18 cellular contexts compared by ENCODE assay signal in genomic region chr4:128716325-128716724, GRCh38.
DNase-seq lines count a peak whose midpoint lies in the region; ATAC-seq, FAIRE-seq and TF ChIP-seq lines count a peak whose summit lies in the region.
"Had no signal": no experiment of that assay in that cellular context is flagged by ENCODE, and none has a peak within 500 bp of the region (broad histone marks: within the 10 kb centered on the region; RNA-seq: fewer than 3 reads in every experiment).

No MANE protein-coding gene starts in this region.

- H3K4me3 Mint-ChIP-seq in stimulated activated memory B cell treated with anti-CD40 and anti-IgM and Interleukin-4, amounts not matched to agents 10 μg/mL and 1 μg/mL and 100 μg/mL, for 72 hours: no peak overlapping the region
- H3K4me3 Mint-ChIP-seq: activated naive CD8-positive, alpha-beta T cell treated with anti-CD3 and anti-CD28 coated beads, Interleukin-2, amount 50 U/mL, for 24 hours; neural progenitor cell; stimulated activated naive CD8-positive, alpha-beta T cell treated with anti-CD3 and anti-CD28 coated beads, Interleukin-15, Interleukin-2, amounts not matched to agents 100 ng/mL and 50 ng/mL, for 24 hours; T-helper 2 cell treated with Interferon-gamma antibody and Interleukin-4, amounts not matched to agents 5 μg/mL and 100 μg/mL, for 36 hours had no signal

- FAIRE-seq in K562 (lab: Jason Lieb, UNC): no peak
- FAIRE-seq: GM12891 had no signal

- TF ChIP-seq CTCF in K562 (IDR thresholded peaks at IDR 0.05 in 2 of 3, conservative IDR thresholded peaks at IDR 0.05 in 1 of 3; ENCODE audit: insufficient read depth in 2 of 3, low read depth in 1 of 3, low read length in 3 of 3) (no peak), heart right ventricle (IDR thresholded peaks at IDR 0.05) (no peak), transverse colon (IDR thresholded peaks at IDR 0.05) (no peak), upper lobe of right lung (IDR thresholded peaks at IDR 0.05) (no peak)

- TF ChIP-seq POLR2A in K562 (conservative IDR thresholded peaks at IDR 0.05) (no peak), transverse colon (IDR thresholded peaks at IDR 0.05) (no peak)

- TF ChIP-seq EP300 in K562 (IDR thresholded peaks at IDR 0.05; ENCODE audit: low read length) (no peak), transverse colon (IDR thresholded peaks at IDR 0.05; ENCODE audit: low read depth) (no peak)

- peaks cover 2 to 3% of the 10 kb centered on the region in 2 experiments; a peak in 3 of 5 replicates for H3K4me1 ChIP-seq in K562 (replicated peaks in 1 of 2; ENCODE audit: control insufficient read depth in 2 of 2, insufficient read depth in 2 of 2, low read length in 2 of 2)
- H3K4me1 ChIP-seq in heart right ventricle: peaks cover 0 to 11% (median 6%) of the 10 kb centered on the region in 9 donors
- peaks cover 9% of the 10 kb centered on the region for H3K4me1 ChIP-seq in rectal smooth muscle tissue (ENCODE audit: control insufficient read depth, insufficient read depth, low read length)
- H3K4me1 ChIP-seq in transverse colon: peaks cover 0 to 11% (median 0%) of the 10 kb centered on the region in 4 donors
- no peaks in the 10 kb centered on the region for H3K4me1 ChIP-seq in upper lobe of right lung
- H3K4me1 ChIP-seq: BLaER1 had no signal

- peak overlapping the region; percentile 74 for H2AFZ ChIP-seq in K562 (ENCODE audit: low read depth, low read length)
- H2AFZ ChIP-seq: neural progenitor cell, PC-9 had no signal

- H3K9me3 Mint-ChIP-seq in stimulated activated memory B cell treated with anti-CD40 and anti-IgM and Interleukin-4, amounts not matched to agents 10 μg/mL and 1 μg/mL and 100 μg/mL, for 72 hours: no peaks in the 10 kb centered on the region
- H3K9me3 Mint-ChIP-seq: activated naive CD8-positive, alpha-beta T cell treated with anti-CD3 and anti-CD28 coated beads, Interleukin-2, amount 50 U/mL, for 24 hours; activated T-helper 2 cell treated with anti-CD3 and anti-CD28 coated beads, Interferon-gamma antibody, Interleukin-2, Interleukin-4, amounts not matched to agents 10 μg/mL and 5 μg/mL and 100 μg/mL, durations not matched to agents 14 hours and 24 hours and 36 hours; neural progenitor cell; stimulated activated naive CD8-positive, alpha-beta T cell treated with anti-CD3 and anti-CD28 coated beads, Interleukin-15, Interleukin-2, amounts not matched to agents 100 ng/mL and 50 ng/mL, for 24 hours; T-helper 2 cell treated with Interferon-gamma antibody and Interleukin-4, amounts not matched to agents 5 μg/mL and 100 μg/mL, for 36 hours had no signal

- in situ Hi-C loops in K562 (cut with MboI) (no loop called here), transverse colon (cut with MboI; ENCODE audit: low pct_ligation_motif_present in 1 of 4, low pct_unique_long_range_greater_than_20kb in 1 of 4, low sequenced_read_pairs in 3 of 4) (no loop called here)

- H3K27me3 ChIP-seq in K562 (ENCODE audit: control insufficient read depth in 2 of 2, insufficient read depth in 2 of 2, low read length in 2 of 2) (no peaks in the 10 kb centered on the region), heart right ventricle (no peaks in the 10 kb centered on the region), rectal smooth muscle tissue (ENCODE audit: control insufficient read depth, insufficient read depth, low read length) (no peaks in the 10 kb centered on the region), transverse colon (no peaks in the 10 kb centered on the region), upper lobe of right lung (no peaks in the 10 kb centered on the region)
- H3K27me3 ChIP-seq: BLaER1, neural progenitor cell had no signal

- H3K36me3 ChIP-seq in K562 (ENCODE audit: control insufficient read depth, insufficient read depth, low read length) (no peaks in the 10 kb centered on the region), heart right ventricle (no peaks in the 10 kb centered on the region), rectal smooth muscle tissue (ENCODE audit: control insufficient read depth, insufficient read depth, low read length) (no peaks in the 10 kb centered on the region), transverse colon (no peaks in the 10 kb centered on the region), upper lobe of right lung (no peaks in the 10 kb centered on the region)
- H3K36me3 ChIP-seq: BLaER1, neural progenitor cell had no signal

- POLR2A ChIA-PET in K562 (lab: Yijun Ruan, JAX): no interaction called here

- H3K9me1 ChIP-seq in K562 (ENCODE audit: control insufficient read depth, insufficient read depth, low read length): no peaks in the 10 kb centered on the region

- BruUV-seq in K562 (replicated peaks; lab: Mats Ljungman, UMichigan): no TSS peak

- intact Hi-C loops in K562 (cut with micrococcal nuclease) (no loop called here), heart right ventricle (cut with DNase I) (loop anchor here in 1 of 10 donors (10.0 kb wide), 1 partner anchor 88 kb away; the partner anchor contains the start of gene JADE1), transverse colon (cut with DNase I; ENCODE audit: low total_unique reads) (no loop called here), upper lobe of right lung (cut with DNase I) (no loop called here)

- no peaks in the 10 kb centered on the region for H4K20me1 ChIP-seq in K562 (replicated peaks; ENCODE audit: control insufficient read depth, insufficient read depth, low read length)
- H4K20me1 ChIP-seq: BLaER1 had no signal

- H3K27ac ChIP-seq in K562 (ENCODE audit: extremely low read depth, low read depth, low read length) (no peak overlapping the region), heart right ventricle (peak overlapping the region in 8 of 10 donors; percentile 13 to 49 (median 38)), rectal smooth muscle tissue (ENCODE audit: low read depth, low read length) (peak overlapping the region; percentile 63), transverse colon (peak overlapping the region in 3 of 4 donors; percentile 25 to 36 (median 35)), upper lobe of right lung (no peak overlapping the region)
- H3K27ac ChIP-seq: BLaER1, neural progenitor cell, PC-9 had no signal

- H3K4me2 ChIP-seq in K562 (ENCODE audit: insufficient read depth, low read length): no peak overlapping the region
- H3K4me2 ChIP-seq: BLaER1, neural progenitor cell, PC-9 had no signal

- no peak for ATAC-seq in K562
- ATAC-seq in heart right ventricle: peak in 6 of 8 donors; percentile 26 to 69 (median 57)
- no peak for ATAC-seq in GM21737 (IDR thresholded peaks at IDR 0.05; ENCODE audit: unreplicated experiment)
- no peak for ATAC-seq in upper lobe of right lung
- ATAC-seq in stimulated activated memory B cell treated with anti-CD40 and anti-IgM and Interleukin-4, amounts not matched to agents 10 μg/mL and 1 μg/mL and 100 μg/mL, for 72 hours: no peak
- ATAC-seq: activated naive CD8-positive, alpha-beta T cell treated with anti-CD3 and anti-CD28 coated beads, Interleukin-2, amount 50 U/mL, for 24 hours had no signal

- peaks cover 17% of the 10 kb centered on the region for H3K27me3 Mint-ChIP-seq in stimulated activated memory B cell treated with anti-CD40 and anti-IgM and Interleukin-4, amounts not matched to agents 10 μg/mL and 1 μg/mL and 100 μg/mL, for 72 hours
- H3K27me3 Mint-ChIP-seq: stimulated activated naive CD8-positive, alpha-beta T cell treated with anti-CD3 and anti-CD28 coated beads, Interleukin-15, Interleukin-2, amounts not matched to agents 100 ng/mL and 50 ng/mL, for 24 hours had no signal

- H3K36me3 Mint-ChIP-seq in stimulated activated memory B cell treated with anti-CD40 and anti-IgM and Interleukin-4, amounts not matched to agents 10 μg/mL and 1 μg/mL and 100 μg/mL, for 72 hours: no peaks in the 10 kb centered on the region
- H3K36me3 Mint-ChIP-seq: neural progenitor cell had no signal

- no peaks in the 10 kb centered on the region for H3K79me2 ChIP-seq in K562 (ENCODE audit: control insufficient read depth, insufficient read depth, low read length)

- H3K9me3 ChIP-seq in K562 (replicated peaks; ENCODE audit: control insufficient read depth, insufficient read depth, low read depth, low read length) (no peaks in the 10 kb centered on the region), heart right ventricle (no peaks in the 10 kb centered on the region), transverse colon (no peaks in the 10 kb centered on the region), upper lobe of right lung (no peaks in the 10 kb centered on the region)
- H3K9me3 ChIP-seq: BLaER1 had no signal

- no peak overlapping the region for H3K9ac ChIP-seq in K562 (ENCODE audit: insufficient read depth in 1 of 2, low read depth in 2 of 2, low read length in 2 of 2)
- no peak overlapping the region for H3K9ac ChIP-seq in rectal smooth muscle tissue (ENCODE audit: low read length)
- H3K9ac ChIP-seq: BLaER1, neural progenitor cell had no signal

- 27% methylated on average over 3 of the region's 3 CpGs for WGBS in K562 (ENCODE audit: insufficient coverage, low coverage, missing lambda C conversion rate)
- 40 to 72% methylated on average over 3 of the region's 3 CpGs for WGBS in heart right ventricle, 2 donors
- 41 to 71% methylated on average over 2 to 3 of the region's 3 CpGs for WGBS in transverse colon (ENCODE audit: low coverage in 1 of 2), 2 donors

- no peak overlapping the region for H3K27ac Mint-ChIP-seq in stimulated activated memory B cell treated with anti-CD40 and anti-IgM and Interleukin-4, amounts not matched to agents 10 μg/mL and 1 μg/mL and 100 μg/mL, for 72 hours
- H3K27ac Mint-ChIP-seq: activated naive CD8-positive, alpha-beta T cell treated with anti-CD3 and anti-CD28 coated beads, Interleukin-2, amount 50 U/mL, for 24 hours; activated T-helper 2 cell treated with anti-CD3 and anti-CD28 coated beads, Interferon-gamma antibody, Interleukin-2, Interleukin-4, amounts not matched to agents 10 μg/mL and 5 μg/mL and 100 μg/mL, durations not matched to agents 14 hours and 24 hours and 36 hours; neural progenitor cell; stimulated activated naive CD8-positive, alpha-beta T cell treated with anti-CD3 and anti-CD28 coated beads, Interleukin-15, Interleukin-2, amounts not matched to agents 100 ng/mL and 50 ng/mL, for 24 hours; T-helper 2 cell treated with Interferon-gamma antibody and Interleukin-4, amounts not matched to agents 5 μg/mL and 100 μg/mL, for 36 hours had no signal

- no peaks in the 10 kb centered on the region for H3K4me1 Mint-ChIP-seq in stimulated activated memory B cell treated with anti-CD40 and anti-IgM and Interleukin-4, amounts not matched to agents 10 μg/mL and 1 μg/mL and 100 μg/mL, for 72 hours
- H3K4me1 Mint-ChIP-seq: activated naive CD8-positive, alpha-beta T cell treated with anti-CD3 and anti-CD28 coated beads, Interleukin-2, amount 50 U/mL, for 24 hours had no signal

- DNase-seq in K562 (ENCODE audit: extremely low read depth in 1 of 4, low spot score in 3 of 4) (no peak), heart right ventricle (peak in 1 of 2 donors; percentile 10), transverse colon (no peak), amniotic stem cell (lab: John Stamatoyannopoulos, UW) (no peak), upper lobe of right lung (no peak)
- DNase-seq: activated CD4-positive, CD25-positive, alpha-beta regulatory T cell treated with anti-CD3 and anti-CD28 coated beads, Interleukin-2, amount 50 U/mL, for 72 hours; activated naive CD8-positive, alpha-beta T cell treated with anti-CD3 and anti-CD28 coated beads, Interleukin-2, amount 50 U/mL, for 24 hours; GDM1; PC-9 had no signal

- H3K4me3 ChIP-seq in K562: no peak overlapping the region
- no peak overlapping the region for H3K4me3 ChIP-seq in heart right ventricle
- H3K4me3 ChIP-seq in rectal smooth muscle tissue (ENCODE audit: low read length): no peak overlapping the region
- no peak overlapping the region for H3K4me3 ChIP-seq in transverse colon
- H3K4me3 ChIP-seq in upper lobe of right lung: no peak overlapping the region
- H3K4me3 ChIP-seq: BLaER1, neural progenitor cell, PC-9 had no signal

- TF ChIP-seq RAD21 in K562 (CRISPR knock-in tag; conservative IDR thresholded peaks at IDR 0.05 in 1 of 2, IDR thresholded peaks at IDR 0.05 in 1 of 2): no peak

- CTCF ChIA-PET in K562 (lab: Yijun Ruan, JAX; ENCODE audit: low intra/inter-chr PET ratio): no interaction called here

Comparison
In these comparisons a context has a peak if more than half of its experiments do, and no peak if none do; other contexts are left out.
1. ATAC-seq: peak in heart right ventricle (6 of 8); none in K562 (single experiment), GM21737 (single experiment), upper lobe of right lung (single experiment) and stimulated activated memory B cell treated with anti-CD40 and anti-IgM and Interleukin-4, amounts not matched to agents 10 μg/mL and 1 μg/mL and 100 μg/mL, for 72 hours (single experiment).
2. H3K27ac ChIP-seq: peak in heart right ventricle (8 of 10), rectal smooth muscle tissue (single experiment) and transverse colon (3 of 4); none in K562 (single experiment) and upper lobe of right lung (single experiment).